In genomic region chr16:14428043-14428442, GRCh38 we compare ENCODE assay signal across 27 cellular contexts.
"Had no signal": no experiment of that assay in that cellular context is flagged by ENCODE, and none has a peak within 500 bp of the region (broad histone marks: within the 10 kb centered on the region; RNA-seq: fewer than 3 reads in every experiment).

No MANE protein-coding gene starts in this region.

- ATAC-seq: activated CD8-positive, alpha-beta T cell treated with anti-CD3 and anti-CD28 coated beads for 36 hours; activated naive CD8-positive, alpha-beta T cell treated with anti-CD3 and anti-CD28 coated beads, Interleukin-2, amount 50 U/mL, for 24 hours; gastroesophageal sphincter; mucosa of descending colon; stimulated activated memory B cell treated with anti-CD40 and anti-IgM and Interleukin-4, amounts not matched to agents 10 μg/mL and 1 μg/mL and 100 μg/mL, for 72 hours had no signal

- H3K27me3 ChIP-seq: breast epithelium, esophagus muscularis mucosa, gastroesophageal sphincter, heart right ventricle, neural progenitor cell had no signal

- H3K9ac ChIP-seq: neural progenitor cell had no signal

- H3K9me3 ChIP-seq: breast epithelium, esophagus muscularis mucosa, gastroesophageal sphincter, heart right ventricle, mucosa of descending colon, prostate gland had no signal

- H3K36me3 ChIP-seq: breast epithelium, neural progenitor cell, prostate gland had no signal

- H3K4me1 ChIP-seq: breast epithelium, neural progenitor cell, prostate gland had no signal

- H3K4me3 ChIP-seq: breast epithelium, esophagus muscularis mucosa, gastroesophageal sphincter, heart right ventricle, mucosa of descending colon, neural progenitor cell, prostate gland had no signal

- DNase-seq: activated CD4-positive, alpha-beta T cell treated with anti-CD3 and anti-CD28 coated beads for 48 hours; activated CD4-positive, CD25-positive, alpha-beta regulatory T cell; activated CD8-positive, alpha-beta T cell treated with anti-CD3 and anti-CD28 coated beads for 36 hours; activated naive CD4-positive, alpha-beta T cell treated with anti-CD3 and anti-CD28 coated beads, Interleukin-2, amount 10 ng/mL, durations not matched to agents 7 days and 5 days; activated naive CD8-positive, alpha-beta T cell treated with anti-CD3 and anti-CD28 coated beads, Interleukin-2, amount 50 U/mL, for 24 hours; activated T-cell treated with anti-CD3 and anti-CD28 coated beads, Interleukin-2, amount 50 U/mL, for 24 hours; aorta; cerebellar nuclear complex; effector CD8-positive, alpha-beta T cell; heart right ventricle; immature natural killer cell; kidney glomerular epithelial cell; left ventricle myocardium superior; mucosa of descending colon; naive B cell; right cardiac atrium; small intestine; stimulated activated CD4-positive, alpha-beta T cell treated with anti-CD3 and anti-CD28 coated beads, Interleukin-4, amount 100 ng/mL, for 4 hours; T-helper 1 cell; T-helper 9 cell; trophoblast cell had no signal

- H3K27ac ChIP-seq: breast epithelium, heart right ventricle, neural progenitor cell, prostate gland had no signal
